Comparison of ENCODE assay signal across 30 cellular contexts in the genomic region with DNA sequence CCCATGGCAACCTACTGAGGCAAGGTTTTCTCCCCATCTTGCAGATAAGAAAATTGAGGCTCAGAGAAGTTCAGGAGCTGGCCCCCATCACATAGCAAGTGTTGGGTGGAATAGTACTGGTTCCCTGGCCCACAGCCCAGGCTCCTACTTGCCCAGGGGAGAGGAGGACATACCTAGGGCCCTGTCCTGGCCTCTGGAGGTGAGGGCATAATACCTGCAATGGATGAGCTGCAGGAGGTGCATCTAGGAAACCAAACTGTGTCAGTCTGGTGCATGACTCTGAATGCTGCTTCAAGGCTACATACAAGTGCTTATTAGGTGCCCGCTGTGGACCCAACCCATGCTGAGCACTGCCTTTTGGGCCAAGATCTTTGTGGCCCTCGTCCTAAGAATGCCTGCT. TPM values are rescaled to one million over a fixed set of nuclear protein-coding genes. Genes with fewer than 3 reads are reported as not detected.
"Had no signal": no experiment of that assay in that cellular context is flagged by ENCODE, and none has a peak within 500 bp of the region (broad histone marks: within the 10 kb centered on the region; RNA-seq: fewer than 3 reads in every experiment).

No MANE protein-coding gene starts in this region.

- H3K9me3 Mint-ChIP-seq: activated CD4-positive, alpha-beta memory T cell treated with anti-CD3 and anti-CD28 coated beads for 36 hours; activated CD4-positive, alpha-beta T cell treated with anti-CD3 and anti-CD28 coated beads, Interleukin-2, amount 10 ng/mL, durations not matched to agents 24 days and 14 days; activated T-helper 1 cell treated with anti-CD3 and anti-CD28 coated beads, Interleukin-12 subunit alpha, Interleukin-12 subunit beta, Interleukin-2, Interleukin-4 antibody, amounts not matched to agents 30 ng/mL and 10 ng/mL and 1 ng/mL, durations not matched to agents 14 hours and 24 hours and 36 hours; activated T-helper 2 cell treated with anti-CD3 and anti-CD28 coated beads, Interferon-gamma antibody, Interleukin-2, Interleukin-4, amounts not matched to agents 10 μg/mL and 5 μg/mL and 100 μg/mL, durations not matched to agents 14 hours and 24 hours and 36 hours; central memory CD8-positive, alpha-beta T cell had no signal

- ATAC-seq: activated CD4-positive, alpha-beta T cell treated with anti-CD3 and anti-CD28 coated beads for 36 hours; activated CD8-positive, alpha-beta memory T cell treated with anti-CD3 and anti-CD28 coated beads, Interleukin-2, amount 10 ng/mL, durations not matched to agents 7 days and 5 days; activated CD8-positive, alpha-beta T cell treated with anti-CD3 and anti-CD28 coated beads, Interleukin-2, amount 10 ng/mL, durations not matched to agents 7 days and 5 days; foreskin keratinocyte; gastrocnemius medialis; heart left ventricle had no signal

- DNase-seq: activated CD4-positive, alpha-beta memory T cell treated with anti-CD3 and anti-CD28 coated beads for 36 hours; activated CD4-positive, alpha-beta T cell treated with anti-CD3 and anti-CD28 coated beads for 36 hours; activated CD4-positive, alpha-beta T cell treated with anti-CD3 and anti-CD28 coated beads, Interleukin-2, amount 10 ng/mL, durations not matched to agents 24 days and 14 days; activated CD4-positive, CD25-positive, alpha-beta regulatory T cell; activated CD4-positive, CD25-positive, alpha-beta regulatory T cell treated with anti-CD3 and anti-CD28 coated beads, Interleukin-2, amount 50 U/mL, for 72 hours; activated CD8-positive, alpha-beta memory T cell treated with anti-CD3 and anti-CD28 coated beads, Interleukin-2, amount 10 ng/mL, durations not matched to agents 7 days and 5 days; activated CD8-positive, alpha-beta memory T cell treated with anti-CD3 and anti-CD28 coated beads, Interleukin-2, amount 50 U/mL, for 4 hours; activated CD8-positive, alpha-beta T cell treated with anti-CD3 and anti-CD28 coated beads, Interleukin-2, amount 10 ng/mL, durations not matched to agents 7 days and 5 days; activated gamma-delta T cell treated with Interleukin-2 at 50 U/mL for 16 hours; activated naive CD4-positive, alpha-beta T cell treated with anti-CD3 and anti-CD28 coated beads, Interleukin-2, amount 50 U/mL, for 16 hours; activated naive CD4-positive, alpha-beta T cell treated with Interleukin-2 at 50 U/mL for 16 hours; activated T-cell treated with anti-CD3 and anti-CD28 coated beads, Interleukin-2, amount 50 U/mL, for 1 hour; activated T-cell treated with anti-CD3 and anti-CD28 coated beads, Interleukin-2, amount 50 U/mL, for 48 hours; amniotic stem cell; brain microvascular endothelial cell; cortex of kidney; effector CD8-positive, alpha-beta T cell; erythroblast; foreskin keratinocyte; gastrocnemius medialis; glutamatergic neuron; T-helper 2 cell had no signal

- H3K4me1 Mint-ChIP-seq: activated CD4-positive, alpha-beta T cell treated with anti-CD3 and anti-CD28 coated beads for 36 hours; activated CD4-positive, alpha-beta T cell treated with anti-CD3 and anti-CD28 coated beads, Interleukin-2, amount 10 ng/mL, durations not matched to agents 24 days and 14 days; activated CD8-positive, alpha-beta memory T cell treated with anti-CD3 and anti-CD28 coated beads, Interleukin-2, amount 10 ng/mL, durations not matched to agents 7 days and 5 days; central memory CD8-positive, alpha-beta T cell had no signal

- H3K27ac Mint-ChIP-seq: activated CD4-positive, alpha-beta memory T cell treated with anti-CD3 and anti-CD28 coated beads for 36 hours; activated CD4-positive, alpha-beta T cell treated with anti-CD3 and anti-CD28 coated beads for 36 hours; activated CD4-positive, alpha-beta T cell treated with anti-CD3 and anti-CD28 coated beads, Interleukin-2, amount 10 ng/mL, durations not matched to agents 24 days and 14 days; activated CD8-positive, alpha-beta memory T cell treated with anti-CD3 and anti-CD28 coated beads, Interleukin-2, amount 10 ng/mL, durations not matched to agents 7 days and 5 days; activated CD8-positive, alpha-beta T cell treated with anti-CD3 and anti-CD28 coated beads, Interleukin-2, amount 10 ng/mL, durations not matched to agents 7 days and 5 days; activated naive CD8-positive, alpha-beta T cell; activated T-helper 1 cell treated with anti-CD3 and anti-CD28 coated beads, Interleukin-12 subunit alpha, Interleukin-12 subunit beta, Interleukin-2, Interleukin-4 antibody, amounts not matched to agents 30 ng/mL and 10 ng/mL and 1 ng/mL, durations not matched to agents 14 hours and 24 hours and 36 hours; activated T-helper 2 cell treated with anti-CD3 and anti-CD28 coated beads, Interferon-gamma antibody, Interleukin-2, Interleukin-4, amounts not matched to agents 10 μg/mL and 5 μg/mL and 100 μg/mL, durations not matched to agents 14 hours and 24 hours and 36 hours had no signal

- H3K27me3 Mint-ChIP-seq: activated CD4-positive, alpha-beta memory T cell treated with anti-CD3 and anti-CD28 coated beads for 36 hours; activated CD4-positive, alpha-beta T cell treated with anti-CD3 and anti-CD28 coated beads for 36 hours; activated naive CD8-positive, alpha-beta T cell; central memory CD8-positive, alpha-beta T cell had no signal

- H3K9me3 ChIP-seq: esophagus muscularis mucosa, gastrocnemius medialis, heart left ventricle had no signal

- H3K4me3 Mint-ChIP-seq: activated CD4-positive, alpha-beta memory T cell treated with anti-CD3 and anti-CD28 coated beads for 36 hours; activated CD4-positive, alpha-beta T cell treated with anti-CD3 and anti-CD28 coated beads for 36 hours; activated CD4-positive, alpha-beta T cell treated with anti-CD3 and anti-CD28 coated beads, Interleukin-2, amount 10 ng/mL, durations not matched to agents 24 days and 14 days; activated CD8-positive, alpha-beta memory T cell treated with anti-CD3 and anti-CD28 coated beads, Interleukin-2, amount 10 ng/mL, durations not matched to agents 7 days and 5 days; activated CD8-positive, alpha-beta T cell treated with anti-CD3 and anti-CD28 coated beads, Interleukin-2, amount 10 ng/mL, durations not matched to agents 7 days and 5 days; activated naive CD8-positive, alpha-beta T cell; activated T-helper 1 cell treated with anti-CD3 and anti-CD28 coated beads, Interleukin-12 subunit alpha, Interleukin-12 subunit beta, Interleukin-2, Interleukin-4 antibody, amounts not matched to agents 30 ng/mL and 10 ng/mL and 1 ng/mL, durations not matched to agents 14 hours and 24 hours and 36 hours; central memory CD8-positive, alpha-beta T cell had no signal

- H3K36me3 Mint-ChIP-seq: activated CD4-positive, alpha-beta memory T cell treated with anti-CD3 and anti-CD28 coated beads for 36 hours; activated CD8-positive, alpha-beta memory T cell treated with anti-CD3 and anti-CD28 coated beads, Interleukin-2, amount 10 ng/mL, durations not matched to agents 7 days and 5 days; activated naive CD8-positive, alpha-beta T cell had no signal

- H3K27ac ChIP-seq: brain microvascular endothelial cell, esophagus muscularis mucosa, foreskin keratinocyte, gastrocnemius medialis, heart left ventricle had no signal

- H3K36me3 ChIP-seq: brain microvascular endothelial cell, gastrocnemius medialis had no signal

- H3K4me1 ChIP-seq: foreskin keratinocyte, gastrocnemius medialis had no signal

- H3K27me3 ChIP-seq: gastrocnemius medialis, heart left ventricle had no signal

- H3K4me3 ChIP-seq: esophagus muscularis mucosa, gastrocnemius medialis, heart left ventricle had no signal

RNA-seq across cellular contexts. Expression of a gene that starts 40.0 kb away (rescaled TPM):
- total RNA-seq: bronchial epithelial cell, foreskin keratinocyte, gastrocnemius medialis had no signal

RNA-seq across cellular contexts. Expression of a gene that starts 49.6 kb away (rescaled TPM):
- total RNA-seq: activated CD4-positive, alpha-beta memory T cell treated with anti-CD3 and anti-CD28 coated beads for 36 hours; activated CD4-positive, alpha-beta T cell treated with anti-CD3 and anti-CD28 coated beads for 36 hours; activated CD4-positive, alpha-beta T cell treated with anti-CD3 and anti-CD28 coated beads, Interleukin-2, amount 10 ng/mL, durations not matched to agents 24 days and 14 days; activated CD8-positive, alpha-beta memory T cell treated with anti-CD3 and anti-CD28 coated beads for 36 hours; activated CD8-positive, alpha-beta memory T cell treated with anti-CD3 and anti-CD28 coated beads, Interleukin-2, amount 10 ng/mL, durations not matched to agents 7 days and 5 days; activated CD8-positive, alpha-beta T cell treated with anti-CD3 and anti-CD28 coated beads, Interleukin-2, amount 10 ng/mL, durations not matched to agents 7 days and 5 days; activated T-helper 1 cell treated with anti-CD3 and anti-CD28 coated beads, Interleukin-12 subunit alpha, Interleukin-12 subunit beta, Interleukin-2, Interleukin-4 antibody, amounts not matched to agents 30 ng/mL and 10 ng/mL and 1 ng/mL, durations not matched to agents 14 hours and 24 hours and 36 hours; activated T-helper 2 cell treated with anti-CD3 and anti-CD28 coated beads, Interferon-gamma antibody, Interleukin-2, Interleukin-4, amounts not matched to agents 10 μg/mL and 5 μg/mL and 100 μg/mL, durations not matched to agents 14 hours and 24 hours and 36 hours; bronchial epithelial cell; foreskin keratinocyte had no signal
- polyA plus RNA-seq: foreskin keratinocyte had no signal
